Comparison of ENCODE assay signal across 12 cellular contexts in the genomic region with DNA sequence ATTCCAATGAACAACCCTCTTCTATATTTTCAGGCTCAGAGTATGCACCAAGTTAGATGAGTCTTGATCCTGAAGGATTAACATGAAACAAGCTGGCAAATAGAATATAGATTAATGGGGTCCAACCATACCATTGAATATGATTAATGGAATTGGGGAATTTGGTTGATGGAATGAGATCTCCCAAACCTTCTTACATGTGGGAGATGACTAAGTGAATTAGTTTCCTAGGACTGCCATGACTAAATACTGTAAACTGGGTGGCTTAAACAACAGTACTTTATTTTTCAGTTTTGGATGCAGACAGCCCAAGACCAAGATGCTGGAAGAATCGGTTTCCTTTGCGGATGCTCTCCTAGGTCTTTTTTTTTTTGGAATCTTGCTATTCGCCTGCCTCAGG.
DNase-seq lines count a peak whose midpoint lies in the region; ATAC-seq and TF ChIP-seq lines count a peak whose summit lies in the region.
"Had no signal": no experiment of that assay in that cellular context is flagged by ENCODE, and none has a peak within 500 bp of the region (broad histone marks: within the 10 kb centered on the region; RNA-seq: fewer than 3 reads in every experiment).

No MANE protein-coding gene starts in this region.

- peak overlapping the region; percentile 26; the same call in 1 of the 2 replicates for H2BK20ac ChIP-seq in IMR-90 (ENCODE audit: low read depth, low read length)

- CTCF ChIA-PET in IMR-90 (lab: Yijun Ruan, JAX), result interaction anchor here (0.6 kb wide), 2 partner anchors 62 to 1155 kb away, joined by 3 read pairs; no protein-coding TSS in a partner anchor

- no peak overlapping the region for H2AFZ ChIP-seq in IMR-90 (replicated peaks; ENCODE audit: low read length, poor library complexity)

- no peak overlapping the region for H3K27ac ChIP-seq in IMR-90 (ENCODE audit: insufficient read depth, low read length)
- H3K27ac ChIP-seq: A549; BLaER1 treated with 17β-estradiol and CSF1 and Interleukin-3, amounts not matched to agents 10 nM and 100 nM had no signal

- in situ Hi-C loops in IMR-90 (cut with MboI; ENCODE audit: low sequenced_read_pairs), result no loop called here

- no peak overlapping the region for H2AK9ac ChIP-seq in IMR-90 (replicated peaks; ENCODE audit: low read depth, low read length, poor library complexity)

- H3K27me3 ChIP-seq in IMR-90 (ENCODE audit: control insufficient read depth, insufficient read depth, low read length), result no peaks in the 10 kb centered on the region
- H3K27me3 ChIP-seq: BLaER1 treated with 17β-estradiol and CSF1 and Interleukin-3, amounts not matched to agents 10 nM and 100 nM had no signal

- ATAC-seq in IMR-90 (ENCODE audit: low read depth) (no peak), HG03457 (IDR thresholded peaks at IDR 0.05; ENCODE audit: unreplicated experiment) (no peak)
- ATAC-seq: A549, HepG2 had no signal

- no peak overlapping the region; a peak in 1 of 4 replicates for H4K8ac ChIP-seq in IMR-90 (ENCODE audit: low read depth in 2 of 2, low read length in 2 of 2)

- dilution Hi-C loops in IMR-90 (cut with HindIII; ENCODE audit: low sequenced_read_pairs, unreplicated experiment), result no loop called here

- no peak overlapping the region for H3K14ac ChIP-seq in IMR-90 (replicated peaks; ENCODE audit: low read depth, low read length)

- H3K79me1 ChIP-seq in IMR-90 (ENCODE audit: low read depth in 1 of 2, low read length in 2 of 2), result no peaks in the 10 kb centered on the region

- no peak overlapping the region for H3K23ac ChIP-seq in IMR-90 (ENCODE audit: low read depth, low read length)

- no peak overlapping the region for H3K4me2 ChIP-seq in IMR-90 (ENCODE audit: low read depth, low read length)
- H3K4me2 ChIP-seq: A549; BLaER1 treated with 17β-estradiol and CSF1 and Interleukin-3, amounts not matched to agents 10 nM and 100 nM had no signal

- H3K4me1 ChIP-seq in IMR-90 (ENCODE audit: control insufficient read depth, insufficient read depth, low read length), result peaks cover 7% of the 10 kb centered on the region
- H3K4me1 ChIP-seq: A549 had no signal

- H3K4ac ChIP-seq in IMR-90 (ENCODE audit: low read depth, low read length), result no peak overlapping the region

- H2AK5ac ChIP-seq in IMR-90 (ENCODE audit: low read depth, low read length), result no peak overlapping the region

- TF ChIP-seq CTCF in IMR-90 (conservative IDR thresholded peaks at IDR 0.05; ENCODE audit: low read depth, low read length), result no peak

- POLR2A ChIA-PET in IMR-90 (lab: Charles Lee; ENCODE audit: unreplicated experiment), result no interaction called here

- no peak overlapping the region for H3K56ac ChIP-seq in IMR-90 (ENCODE audit: extremely low read depth, insufficient read depth, low read length)

- H3K9me3 ChIP-seq in IMR-90 (ENCODE audit: control insufficient read depth, insufficient read depth, low read length), result no peaks in the 10 kb centered on the region
- H3K9me3 ChIP-seq: A549 had no signal

- H2BK5ac ChIP-seq in IMR-90 (ENCODE audit: low read depth, low read length, poor library complexity, severe bottlenecking), result no peak overlapping the region

- no peak for TF ChIP-seq RAD21 in IMR-90 (IDR thresholded peaks at IDR 0.05; ENCODE audit: low read length)

- H3K9ac ChIP-seq in IMR-90 (ENCODE audit: low read depth, low read length), result no peak overlapping the region
- H3K9ac ChIP-seq: BLaER1 treated with 17β-estradiol and CSF1 and Interleukin-3, amounts not matched to agents 10 nM and 100 nM had no signal

- H3K4me3 ChIP-seq in IMR-90 (ENCODE audit: insufficient read depth, low read depth, low read length), result no peak overlapping the region
- H3K4me3 ChIP-seq: A549; BLaER1 treated with 17β-estradiol and CSF1 and Interleukin-3, amounts not matched to agents 10 nM and 100 nM had no signal

- no peak overlapping the region for H2BK120ac ChIP-seq in IMR-90 (ENCODE audit: low read depth, low read length)

- H3K9me1 ChIP-seq in IMR-90 (ENCODE audit: insufficient read depth, low read length), result no peaks in the 10 kb centered on the region

- no peaks in the 10 kb centered on the region for H3K36me3 ChIP-seq in IMR-90 (ENCODE audit: control insufficient read depth, insufficient read depth, low read length)
- H3K36me3 ChIP-seq: BLaER1 treated with 17β-estradiol and CSF1 and Interleukin-3, amounts not matched to agents 10 nM and 100 nM had no signal

- no peak for TF ChIP-seq POLR2A in IMR-90 (IDR thresholded peaks at IDR 0.05; ENCODE audit: low read depth, low read length)

- no peaks in the 10 kb centered on the region for H4K20me1 ChIP-seq in IMR-90 (ENCODE audit: insufficient read depth, low read length)
- H4K20me1 ChIP-seq: BLaER1 treated with 17β-estradiol and CSF1 and Interleukin-3, amounts not matched to agents 10 nM and 100 nM had no signal

- DNase-seq in EL (peak; percentile 62), IMR-90 (peak; percentile 39), kidney tubule cell (ENCODE audit: low spot score) (peak; percentile 56), foreskin melanocyte (no peak), NCI-H2171 treated with DMSO at 0.1 percent for 48 hours (lab: John Stamatoyannopoulos, UW) (no peak)
- DNase-seq: CD4-positive, CD25-positive, alpha-beta regulatory T cell; DMS53; H7 had no signal

- BruUV-seq in IMR-90 (replicated peaks; lab: Mats Ljungman, UMichigan), result no TSS peak

- H2BK15ac ChIP-seq in IMR-90 (ENCODE audit: low read depth, low read length), result peak overlapping the region; percentile 23; the same call in 1 of the 3 replicates

- H3K18ac ChIP-seq in IMR-90 (ENCODE audit: low read depth, low read length), result no peak overlapping the region

- H4K91ac ChIP-seq in IMR-90 (ENCODE audit: insufficient read depth, low read depth, low read length), result no peak overlapping the region; the same call in 1 of the 2 replicates

- no peak overlapping the region for H4K5ac ChIP-seq in IMR-90 (ENCODE audit: low read depth, low read length)

- intact Hi-C loops in IMR-90 (cut with micrococcal nuclease), result no loop called here

- WGBS in IMR-90 (ENCODE audit: extremely low coverage in 2 of 2, insufficient read length in 1 of 2), 2 experiments, result no CpG with 5 or more reads among the region's 3 CpGs

TF ChIP-seq in IMR-90, 13 proteins besides CTCF, POLR2A, EP300 and RAD21:
- TF ChIP-seq, protein P1, sequence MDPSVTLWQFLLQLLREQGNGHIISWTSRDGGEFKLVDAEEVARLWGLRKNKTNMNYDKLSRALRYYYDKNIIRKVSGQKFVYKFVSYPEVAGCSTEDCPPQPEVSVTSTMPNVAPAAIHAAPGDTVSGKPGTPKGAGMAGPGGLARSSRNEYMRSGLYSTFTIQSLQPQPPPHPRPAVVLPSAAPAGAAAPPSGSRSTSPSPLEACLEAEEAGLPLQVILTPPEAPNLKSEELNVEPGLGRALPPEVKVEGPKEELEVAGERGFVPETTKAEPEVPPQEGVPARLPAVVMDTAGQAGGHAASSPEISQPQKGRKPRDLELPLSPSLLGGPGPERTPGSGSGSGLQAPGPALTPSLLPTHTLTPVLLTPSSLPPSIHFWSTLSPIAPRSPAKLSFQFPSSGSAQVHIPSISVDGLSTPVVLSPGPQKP (IDR thresholded peaks at IDR 0.05; ENCODE audit: borderline replicate concordance, low read depth, low read length), result no peak
- no peak for TF ChIP-seq MAZ (IDR thresholded peaks at IDR 0.05; ENCODE audit: borderline replicate concordance, low read depth, low read length)
- no peak for TF ChIP-seq NFE2L2 (IDR thresholded peaks at IDR 0.05; ENCODE audit: low read depth, low read length)
- no peak for TF ChIP-seq SMC3 (IDR thresholded peaks at IDR 0.05; ENCODE audit: low read depth, low read length)
- no peak for TF ChIP-seq CHD1 (IDR thresholded peaks at IDR 0.05; ENCODE audit: low read depth, low read length)
- no peak for TF ChIP-seq MAFK (IDR thresholded peaks at IDR 0.05; ENCODE audit: low read depth, low read length)
- TF ChIP-seq, protein P2, sequence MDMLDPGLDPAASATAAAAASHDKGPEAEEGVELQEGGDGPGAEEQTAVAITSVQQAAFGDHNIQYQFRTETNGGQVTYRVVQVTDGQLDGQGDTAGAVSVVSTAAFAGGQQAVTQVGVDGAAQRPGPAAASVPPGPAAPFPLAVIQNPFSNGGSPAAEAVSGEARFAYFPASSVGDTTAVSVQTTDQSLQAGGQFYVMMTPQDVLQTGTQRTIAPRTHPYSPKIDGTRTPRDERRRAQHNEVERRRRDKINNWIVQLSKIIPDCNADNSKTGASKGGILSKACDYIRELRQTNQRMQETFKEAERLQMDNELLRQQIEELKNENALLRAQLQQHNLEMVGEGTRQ (IDR thresholded peaks at IDR 0.05; ENCODE audit: low read depth, low read length), result no peak
- no peak for TF ChIP-seq RCOR1 (IDR thresholded peaks at IDR 0.05; ENCODE audit: insufficient replicate concordance, low read length)
- TF ChIP-seq BHLHE40 (IDR thresholded peaks at IDR 0.05; ENCODE audit: low read depth, low read length), result no peak
- TF ChIP-seq CEBPB (IDR thresholded peaks at IDR 0.05; ENCODE audit: low read depth, low read length), result no peak
- TF ChIP-seq RFX5 (IDR thresholded peaks at IDR 0.05; ENCODE audit: low read depth, low read length), result no peak
- no peak for TF ChIP-seq FOS (IDR thresholded peaks at IDR 0.05; ENCODE audit: low read depth, low read length)
- no peak for TF ChIP-seq MXI1 (IDR thresholded peaks at IDR 0.05; ENCODE audit: borderline replicate concordance, low read depth, low read length)

Comparison
In these comparisons a context has a peak if more than half of its experiments do, and no peak if none do; other contexts are left out.
1. DNase-seq: peak in EL (single experiment), IMR-90 (single experiment) and kidney tubule cell (single experiment); none in foreskin melanocyte (single experiment) and NCI-H2171 treated with DMSO at 0.1 percent for 48 hours (single experiment).